In genomic region chr6:122801397-122801796, GRCh38 we compare ENCODE assay signal across 21 cellular contexts. TPM values are rescaled to one million over a fixed set of nuclear protein-coding genes. Genes with fewer than 3 reads are reported as not detected.
"Had no signal": no experiment of that assay in that cellular context is flagged by ENCODE, and none has a peak within 500 bp of the region (broad histone marks: within the 10 kb centered on the region; RNA-seq: fewer than 3 reads in every experiment).

No MANE protein-coding gene starts in this region.

- H3K4me3 ChIP-seq: MG63 had no signal

- DNase-seq: KBM-7, NCI-H1092, NCI-H1105 treated with DMSO at 0.1 percent for 48 hours, NCI-H1417 treated with DMSO at 0.1 percent for 48 hours, NCI-H146, NCI-H1694 treated with DMSO at 0.1 percent for 48 hours, NCI-H1930, NCI-H2081, NCI-H2107, NCI-H2227 treated with DMSO at 0.1 percent for 48 hours, NCI-H69, NCI-H774, Right ventricle myocardium superior, RPMI8226, SIG-M5, SK-N-SH, SW 1271 had no signal

- H3K36me3 ChIP-seq: MG63 had no signal

- H3K9ac ChIP-seq: SK-N-SH had no signal

- H3K9me3 ChIP-seq: MG63, SK-N-SH had no signal

- H3K27me3 ChIP-seq: MG63 had no signal

- H3K4me2 ChIP-seq: SK-N-SH had no signal

RNA-seq across cellular contexts. Expression of gene FABP7, which starts 21.9 kb away (rescaled TPM):
- total RNA-seq: HT1080, LHCN-M2, NCI-H460, Right ventricle myocardium superior had no signal
- polyA plus RNA-seq: SK-N-SH had no signal
